ENCODE assay signal across 21 cellular contexts in genomic region chr19:5077209-5077515, GRCh38.
A peak's percentile ranks its signal among the peaks of the same experiment; 100 is the strongest.
DNase-seq lines count a peak whose midpoint lies in the region; ATAC-seq, FAIRE-seq and TF ChIP-seq lines count a peak whose summit lies in the region.
"Had no signal": no experiment of that assay in that cellular context is flagged by ENCODE, and none has a peak within 500 bp of the region (broad histone marks: within the 10 kb centered on the region; RNA-seq: fewer than 3 reads in every experiment).

No MANE protein-coding gene starts in this region.

- H3K27me3 ChIP-seq in right lobe of liver (no peaks in the 10 kb centered on the region), HepG2 (ENCODE audit: control insufficient read depth in 1 of 2, insufficient read depth in 2 of 2, low read length in 2 of 2) (no peaks in the 10 kb centered on the region; a peak in 1 of 5 replicates), IMR-90 (ENCODE audit: control insufficient read depth, insufficient read depth, low read length) (no peaks in the 10 kb centered on the region), endodermal cell (ENCODE audit: control insufficient read depth, insufficient read depth, low read length, poor library complexity, severe bottlenecking) (no peaks in the 10 kb centered on the region), spleen (replicated peaks in 1 of 7) (no peaks in the 10 kb centered on the region)
- H3K27me3 ChIP-seq: BE2C had no signal

- ATAC-seq in right lobe of liver (no peak), HepG2 (no peak), IMR-90 (ENCODE audit: low read depth) (no peak)
- ATAC-seq in activated CD4-positive, alpha-beta T cell treated with anti-CD3 and anti-CD28 coated beads for 36 hours, result no peak

- no peak overlapping the region for H3K18ac ChIP-seq in IMR-90 (ENCODE audit: low read depth, low read length)

- H2AFZ ChIP-seq in HepG2 (ENCODE audit: low read length) (no peak overlapping the region), IMR-90 (replicated peaks; ENCODE audit: low read length, poor library complexity) (no peak overlapping the region)
- H2AFZ ChIP-seq: GM23248 had no signal

- H4K20me1 ChIP-seq in HepG2 (ENCODE audit: insufficient read depth, low read length) (0 out of 2 replicates have a peak, but pooled peaks cover 2% of the 10 kb centered on the region), IMR-90 (ENCODE audit: insufficient read depth, low read length) (peaks cover 30% of the 10 kb centered on the region)

- no peak for FAIRE-seq in HepG2 (lab: Jason Lieb, UNC)
- FAIRE-seq: A204.1, GM12892, GM18507, H54 had no signal

- POLR2A ChIA-PET in HepG2 (lab: Yijun Ruan, JAX), result interaction anchor here (0.5 kb wide), 1 partner anchor 1300 kb away, joined by 3 read pairs; no protein-coding TSS in a partner anchor
- POLR2A ChIA-PET in IMR-90 (lab: Charles Lee; ENCODE audit: unreplicated experiment), result no interaction called here
- POLR2A ChIA-PET in activated CD4-positive, alpha-beta T cell treated with anti-CD3 and anti-CD28 coated beads for 36 hours (lab: Charles Lee), result no interaction called here

- no peak overlapping the region for H3K9ac ChIP-seq in HepG2 (ENCODE audit: insufficient read depth, low read depth, low read length)
- no peak overlapping the region for H3K9ac ChIP-seq in IMR-90 (ENCODE audit: low read depth, low read length)
- H3K9ac ChIP-seq in endodermal cell (ENCODE audit: extremely low read depth, low read length, poor library complexity, severe bottlenecking), result no peak overlapping the region
- H3K9ac ChIP-seq: GM23248 had no signal

- DNase-seq in right lobe of liver, result no peak
- DNase-seq in HepG2 (ENCODE audit: low spot score), result no peak
- DNase-seq in IMR-90, result no peak
- DNase-seq in endodermal cell, result no peak
- no peak for DNase-seq in spleen
- DNase-seq in activated CD4-positive, alpha-beta T cell treated with anti-CD3 and anti-CD28 coated beads for 36 hours, result no peak
- DNase-seq in cardiac septum (ENCODE audit: low spot score), result no peak
- DNase-seq: ACHN; BE2C; CD4-positive, alpha-beta memory T cell; DMS153; DMS79; GDM1; GM23248; HCEC 1CT had no signal

- no peaks in the 10 kb centered on the region for H3K27me3 Mint-ChIP-seq in endodermal cell (ENCODE audit: insufficient read depth)
- H3K27me3 Mint-ChIP-seq in activated CD4-positive, alpha-beta T cell treated with anti-CD3 and anti-CD28 coated beads for 36 hours, result no peaks in the 10 kb centered on the region
- H3K27me3 Mint-ChIP-seq: CD4-positive, alpha-beta memory T cell; IgD-negative memory B cell had no signal

- H3K27ac ChIP-seq in right lobe of liver (peak overlapping the region in 2 of 3 donors; percentile 6 to 40), HepG2 (ENCODE audit: extremely low read length, insufficient read depth, low read length) (no peak overlapping the region), IMR-90 (ENCODE audit: insufficient read depth, low read length) (no peak overlapping the region), endodermal cell (ENCODE audit: low read depth, low read length) (no peak overlapping the region), spleen (peak overlapping the region in 6 of 8 donors; percentile 1 to 70 (median 59))
- H3K27ac ChIP-seq: GM23248 had no signal

- no peak overlapping the region for H4K5ac ChIP-seq in IMR-90 (ENCODE audit: low read depth, low read length)

- TF ChIP-seq CTCF in right lobe of liver (IDR thresholded peaks at IDR 0.05) (no peak), HepG2 (CRISPR knock-in tag; IDR thresholded peaks at IDR 0.05) (no peak), IMR-90 (conservative IDR thresholded peaks at IDR 0.05; ENCODE audit: low read depth, low read length) (no peak), endodermal cell (conservative IDR thresholded peaks at IDR 0.05) (no peak), spleen (IDR thresholded peaks at IDR 0.05 in 8 of 11, conservative IDR thresholded peaks at IDR 0.05 in 3 of 11) (no peak)

- peaks cover 3% of the 10 kb centered on the region for H3K4me1 Mint-ChIP-seq in endodermal cell
- no peaks in the 10 kb centered on the region for H3K4me1 Mint-ChIP-seq in activated CD4-positive, alpha-beta T cell treated with anti-CD3 and anti-CD28 coated beads for 36 hours

- TF ChIP-seq POLR2A in right lobe of liver (IDR thresholded peaks at IDR 0.05) (no peak), HepG2 (IDR thresholded peaks at IDR 0.05; ENCODE audit: insufficient read depth in 1 of 2, low read depth in 2 of 2, low read length in 2 of 2) (no peak), IMR-90 (IDR thresholded peaks at IDR 0.05; ENCODE audit: low read depth, low read length) (no peak), spleen (IDR thresholded peaks at IDR 0.05) (no peak)

- H3K27ac Mint-ChIP-seq in endodermal cell, result peak overlapping the region; percentile 68
- no peak overlapping the region for H3K27ac Mint-ChIP-seq in activated CD4-positive, alpha-beta T cell treated with anti-CD3 and anti-CD28 coated beads for 36 hours

- WGBS in right lobe of liver (ENCODE audit: insufficient coverage, low coverage, low lambda C conversion rate, missing lambda C conversion rate), result 90% methylated on average over 4 of the region's 19 CpGs
- WGBS in HepG2 (ENCODE audit: low lambda C conversion rate), result 97% methylated on average over 15 of the region's 19 CpGs
- 100% methylated on average over 4 of the region's 19 CpGs; no CpG with 5 or more reads in 1 of the 2 experiments for WGBS in IMR-90 (ENCODE audit: extremely low coverage in 2 of 2, insufficient read length in 1 of 2), 2 experiments
- 93 to 99% methylated on average over 18 to 19 of the region's 19 CpGs for WGBS in endodermal cell (ENCODE audit: insufficient coverage in 1 of 2, insufficient read length in 1 of 2), 2 experiments
- 93 to 98% (median 97%) methylated on average over 16 to 19 of the region's 19 CpGs for WGBS in spleen, 5 donors

- H2BK5ac ChIP-seq in IMR-90 (ENCODE audit: low read depth, low read length, poor library complexity, severe bottlenecking), result no peak overlapping the region

- 0 out of 2 replicates have a peak, but pooled peaks cover 3% of the 10 kb centered on the region for H3K9me1 ChIP-seq in IMR-90 (ENCODE audit: insufficient read depth, low read length)

- no peak overlapping the region for H3K23ac ChIP-seq in IMR-90 (ENCODE audit: low read depth, low read length)

- TF ChIP-seq EP300 in HepG2 (IDR thresholded peaks at IDR 0.05; ENCODE audit: low read depth in 2 of 2, low read length in 2 of 2), result no peak
- TF ChIP-seq EP300 in HepG2 (CRISPR knock-in tag; IDR thresholded peaks at IDR 0.05; ENCODE audit: borderline replicate concordance), result no peak

- H3K14ac ChIP-seq in IMR-90 (replicated peaks; ENCODE audit: low read depth, low read length), result no peak overlapping the region

- dilution Hi-C loops in IMR-90 (cut with HindIII; ENCODE audit: low sequenced_read_pairs, unreplicated experiment), result no loop called here

- no peaks in the 10 kb centered on the region for H3K9me3 ChIP-seq in right lobe of liver
- no peaks in the 10 kb centered on the region for H3K9me3 ChIP-seq in HepG2 (ENCODE audit: low read length)
- H3K9me3 ChIP-seq in IMR-90 (ENCODE audit: control insufficient read depth, insufficient read depth, low read length), result no peaks in the 10 kb centered on the region
- no peaks in the 10 kb centered on the region for H3K9me3 ChIP-seq in endodermal cell (ENCODE audit: control insufficient read depth, low read length)
- H3K9me3 ChIP-seq in spleen, result no peaks in the 10 kb centered on the region
- H3K9me3 ChIP-seq: BE2C had no signal

- H3K36me3 Mint-ChIP-seq in endodermal cell (ENCODE audit: low read depth), result peaks cover 31% of the 10 kb centered on the region
- peaks cover 13% of the 10 kb centered on the region for H3K36me3 Mint-ChIP-seq in activated CD4-positive, alpha-beta T cell treated with anti-CD3 and anti-CD28 coated beads for 36 hours (ENCODE audit: low read depth)

- H4K91ac ChIP-seq in IMR-90 (ENCODE audit: insufficient read depth, low read depth, low read length), result no peak overlapping the region

- H2AK5ac ChIP-seq in IMR-90 (ENCODE audit: low read depth, low read length), result no peak overlapping the region

- peaks cover 3 to 14% of the 10 kb centered on the region in 2 experiments; a peak in 2 of 4 replicates for H3K79me1 ChIP-seq in IMR-90 (ENCODE audit: low read depth in 1 of 2, low read length in 2 of 2)

- intact Hi-C loops in right lobe of liver (cut with DNase I) (no loop called here), HepG2 (cut with micrococcal nuclease; ENCODE audit: unreplicated experiment) (no loop called here), IMR-90 (cut with micrococcal nuclease) (no loop called here), spleen (cut with DNase I; ENCODE audit: low total_unique reads) (loop anchor here (10.0 kb wide), 1 partner anchor 48 kb away; no protein-coding TSS in a partner anchor), cardiac septum (cut with DNase I) (no loop called here)
- intact Hi-C loops in activated CD4-positive, alpha-beta T cell treated with anti-CD3 and anti-CD28 coated beads for 36 hours (cut with DNase I, micrococcal nuclease), result no loop called here

- no peak for TF ChIP-seq RAD21 in HepG2 (CRISPR knock-in tag; IDR thresholded peaks at IDR 0.05)
- TF ChIP-seq RAD21 in IMR-90 (IDR thresholded peaks at IDR 0.05; ENCODE audit: low read length), result no peak

- BruUV-seq in HepG2 (replicated peaks; lab: Mats Ljungman, UMichigan) (no TSS peak), IMR-90 (replicated peaks; lab: Mats Ljungman, UMichigan) (no TSS peak)

- H3K56ac ChIP-seq in IMR-90 (ENCODE audit: extremely low read depth, insufficient read depth, low read length), result no peak overlapping the region

- no peaks in the 10 kb centered on the region for H3K9me3 Mint-ChIP-seq in endodermal cell
- H3K9me3 Mint-ChIP-seq in activated CD4-positive, alpha-beta T cell treated with anti-CD3 and anti-CD28 coated beads for 36 hours (ENCODE audit: low read depth), result no peaks in the 10 kb centered on the region
- H3K9me3 Mint-ChIP-seq: CD4-positive, alpha-beta memory T cell; IgD-negative memory B cell had no signal

- H3K4me3 Mint-ChIP-seq in endodermal cell, result no peak overlapping the region
- no peak overlapping the region for H3K4me3 Mint-ChIP-seq in activated CD4-positive, alpha-beta T cell treated with anti-CD3 and anti-CD28 coated beads for 36 hours
- H3K4me3 Mint-ChIP-seq: CD14-positive monocyte; CD4-positive, alpha-beta memory T cell; IgD-negative memory B cell had no signal

- in situ Hi-C loops in HepG2 (cut with HindIII; ENCODE audit: extremely low pct_ligation_motif_present, low pct_unique_long_range_greater_than_20kb) (no loop called here), IMR-90 (cut with MboI; ENCODE audit: low sequenced_read_pairs) (no loop called here)

- no peak overlapping the region for H2BK20ac ChIP-seq in IMR-90 (ENCODE audit: low read depth, low read length)

- no peak overlapping the region for H2BK15ac ChIP-seq in IMR-90 (ENCODE audit: low read depth, low read length)

- no peaks in the 10 kb centered on the region for H3K79me2 ChIP-seq in HepG2 (ENCODE audit: insufficient read depth, low read length)

- no peak overlapping the region for H2BK120ac ChIP-seq in IMR-90 (ENCODE audit: low read depth, low read length)

- H3K36me3 ChIP-seq in right lobe of liver (peaks cover 0 to 62% (median 2%) of the 10 kb centered on the region in 4 donors), HepG2 (replicated peaks in 1 of 2; ENCODE audit: control insufficient read depth in 1 of 2, insufficient read depth in 2 of 2, low read length in 2 of 2) (peaks cover 16 to 59% of the 10 kb centered on the region in 2 experiments), IMR-90 (ENCODE audit: control insufficient read depth, insufficient read depth, low read length) (peaks cover 73% of the 10 kb centered on the region), endodermal cell (ENCODE audit: control insufficient read depth, insufficient read depth, low read length) (peaks cover 37% of the 10 kb centered on the region), spleen (peaks cover 0 to 88% (median 54%) of the 10 kb centered on the region in 6 donors)

- no peak overlapping the region for H3K4me2 ChIP-seq in HepG2 (ENCODE audit: low read depth, low read length)
- no peak overlapping the region for H3K4me2 ChIP-seq in IMR-90 (ENCODE audit: low read depth, low read length)

- H3K4me3 ChIP-seq in right lobe of liver, result no peak overlapping the region
- no peak overlapping the region for H3K4me3 ChIP-seq in HepG2 (replicated peaks in 1 of 3; ENCODE audit: insufficient read depth in 1 of 3, low read depth in 2 of 3, low read length in 3 of 3)
- H3K4me3 ChIP-seq in IMR-90 (ENCODE audit: insufficient read depth, low read depth, low read length), result no peak overlapping the region
- H3K4me3 ChIP-seq in endodermal cell (ENCODE audit: low read length), result no peak overlapping the region
- no peak overlapping the region for H3K4me3 ChIP-seq in spleen
- H3K4me3 ChIP-seq: GM23248 had no signal

- H2AK9ac ChIP-seq in IMR-90 (replicated peaks; ENCODE audit: low read depth, low read length, poor library complexity), result peak overlapping the region; percentile 3

- H3K4me1 ChIP-seq in right lobe of liver, result no peaks in the 10 kb centered on the region
- H3K4me1 ChIP-seq in HepG2 (ENCODE audit: insufficient read depth, low read length), result no peaks in the 10 kb centered on the region
- no peaks in the 10 kb centered on the region for H3K4me1 ChIP-seq in IMR-90 (ENCODE audit: control insufficient read depth, insufficient read depth, low read length)
- H3K4me1 ChIP-seq in endodermal cell (ENCODE audit: control insufficient read depth, insufficient read depth, low read length), result no peaks in the 10 kb centered on the region
- peaks cover 13 to 57% (median 32%) of the 10 kb centered on the region in 6 donors for H3K4me1 ChIP-seq in spleen

- CTCF ChIA-PET in HepG2 (lab: Yijun Ruan, JAX; ENCODE audit: low intra/inter-chr PET ratio, low total read pairs), result no interaction called here
- CTCF ChIA-PET in IMR-90 (lab: Yijun Ruan, JAX), result no interaction called here
- CTCF ChIA-PET in activated CD4-positive, alpha-beta T cell treated with anti-CD3 and anti-CD28 coated beads for 36 hours (lab: Charles Lee), result interaction anchor here (1.0 kb wide), 1 partner anchor 15 kb away, joined by 3 read pairs; no protein-coding TSS in a partner anchor

- no peak overlapping the region for H4K8ac ChIP-seq in IMR-90 (ENCODE audit: low read depth in 2 of 2, low read length in 2 of 2)

- H3K4ac ChIP-seq in IMR-90 (ENCODE audit: low read depth, low read length), result no peak overlapping the region

Comparison
In these comparisons a context has a peak if more than half of its experiments do, and no peak if none do; other contexts are left out.
1. H3K27ac ChIP-seq: peak in right lobe of liver (2 of 3) and spleen (6 of 8); none in HepG2 (single experiment), IMR-90 (single experiment) and endodermal cell (single experiment).